ENCODE assay signal across 8 cellular contexts in the genomic region with DNA sequence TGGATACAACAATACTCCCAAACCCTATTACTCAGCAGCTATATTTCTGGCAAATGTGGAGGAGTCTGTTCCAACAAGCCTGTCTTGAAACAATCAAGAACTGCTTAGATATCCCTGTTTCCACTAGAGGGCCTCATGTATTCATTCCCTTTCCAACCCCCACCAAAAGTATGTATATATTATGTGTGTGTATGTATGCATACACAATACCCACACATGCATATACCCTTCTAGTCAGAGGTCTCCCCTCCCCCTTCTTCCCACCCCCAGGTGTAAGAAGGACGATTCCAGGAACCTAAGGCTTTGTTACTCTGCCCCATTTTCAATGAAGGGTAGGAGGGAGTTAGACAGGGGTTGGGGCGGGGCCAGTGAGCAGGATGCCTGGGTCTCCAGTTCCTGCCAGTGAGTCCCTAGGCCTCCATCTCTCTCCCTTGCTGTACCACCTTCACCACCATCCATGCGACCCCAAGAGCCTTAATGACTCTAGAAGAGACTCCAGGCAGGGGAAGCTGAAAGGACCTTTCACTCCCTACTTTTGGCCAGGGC. TPM values are rescaled to one million over a fixed set of nuclear protein-coding genes. Genes with fewer than 3 reads are reported as not detected.
DNase-seq lines count a peak whose midpoint lies in the region; ATAC-seq, FAIRE-seq and TF ChIP-seq lines count a peak whose summit lies in the region.

DGKA (plus strand) TSS at position 392 of the 546 bp plus-strand sequence. CDS start 5,342 bp downstream, outside the sequence.

- in situ Hi-C loops in K562 (cut with MboI), result no loop called here

- peak; percentile 31 to 67 for TF ChIP-seq RAD21 in K562 (CRISPR knock-in tag; conservative IDR thresholded peaks at IDR 0.05 in 1 of 2, IDR thresholded peaks at IDR 0.05 in 1 of 2)

- peak; percentile 48 for FAIRE-seq in K562 (lab: Jason Lieb, UNC)

- H3K4me1 ChIP-seq in K562 (replicated peaks in 1 of 2; ENCODE audit: control insufficient read depth in 2 of 2, insufficient read depth in 2 of 2, low read length in 2 of 2), result peaks cover 29% of the 10 kb centered on the region in 2 experiments; a peak in 4 of 5 replicates

- CTCF ChIA-PET in K562 (lab: Yijun Ruan, JAX; ENCODE audit: low intra/inter-chr PET ratio), result no interaction called here

- peak within 1 kb of the TSS; percentile 38 for H3K4me3 ChIP-seq in K562
- peak within 1 kb of the TSS; percentile 57 to 85 (median 71) for H3K4me3 ChIP-seq in skin epidermis

- H3K4me2 ChIP-seq in K562 (ENCODE audit: insufficient read depth, low read length), result peak within 1 kb of the TSS; percentile 87

- no peaks in the 10 kb centered on the region for H3K27me3 ChIP-seq in K562 (ENCODE audit: control insufficient read depth in 2 of 2, insufficient read depth in 2 of 2, low read length in 2 of 2)

- peak within 1 kb of the TSS; percentile 44 for H3K27ac ChIP-seq in K562 (ENCODE audit: extremely low read depth, low read depth, low read length)
- H3K27ac ChIP-seq in skin epidermis, result peak within 1 kb of the TSS; percentile 59 to 99 (median 95)

- TF ChIP-seq EP300 in K562 (IDR thresholded peaks at IDR 0.05; ENCODE audit: low read length), result peak; percentile 15; the same call in 1 of the 2 replicates

- BruUV-seq in K562 (replicated peaks; lab: Mats Ljungman, UMichigan), result no TSS peak

- H3K36me3 ChIP-seq in K562 (ENCODE audit: control insufficient read depth, insufficient read depth, low read length), result peaks cover 1% of the 10 kb centered on the region; the same call in 2 of the 3 replicates

- H3K9ac ChIP-seq in K562 (ENCODE audit: insufficient read depth in 1 of 2, low read depth in 2 of 2, low read length in 2 of 2), result peak within 1 kb of the TSS; percentile 53 to 93

- H2AFZ ChIP-seq in K562 (ENCODE audit: low read depth, low read length), result peak within 1 kb of the TSS; percentile 92

- no peaks in the 10 kb centered on the region for H4K20me1 ChIP-seq in K562 (replicated peaks; ENCODE audit: control insufficient read depth, insufficient read depth, low read length)

- DNase-seq in Right ventricle myocardium superior, result peak; percentile 60
- DNase-seq in cardiac septum (ENCODE audit: low spot score), result no peak
- peak; percentile 27 for DNase-seq in NCI-H1092 treated with DMSO at 0.1 percent for 48 hours (lab: John Stamatoyannopoulos, UW)
- peak; percentile 56 for DNase-seq in T-helper 9 cell
- peak; percentile 56 to 77 (median 62) for DNase-seq in K562 (ENCODE audit: extremely low read depth in 1 of 4, low spot score in 3 of 4)
- DNase-seq in iPS-NIHi11 (ENCODE audit: low spot score), result peak; percentile 70
- DNase-seq in NCI-H1048 (lab: John Stamatoyannopoulos, UW), result no peak

- peaks cover 31% of the 10 kb centered on the region for H3K79me2 ChIP-seq in K562 (ENCODE audit: control insufficient read depth, insufficient read depth, low read length)

- TF ChIP-seq CTCF in K562 (IDR thresholded peaks at IDR 0.05 in 2 of 3, conservative IDR thresholded peaks at IDR 0.05 in 1 of 3; ENCODE audit: insufficient read depth in 2 of 3, low read depth in 1 of 3, low read length in 3 of 3), result peak; percentile 55 to 76 (median 63)

- no peak for TF ChIP-seq POLR2A in K562 (conservative IDR thresholded peaks at IDR 0.05)

- intact Hi-C loops in Right ventricle myocardium superior (cut with DNase I), result no loop called here
- intact Hi-C loops in cardiac septum (cut with DNase I), result no loop called here
- intact Hi-C loops in K562 (cut with micrococcal nuclease), result no loop called here

- WGBS in K562 (ENCODE audit: insufficient coverage, low coverage, missing lambda C conversion rate), result 28% methylated on average over 3 of the region's 3 CpGs

- H3K9me3 ChIP-seq in K562 (replicated peaks; ENCODE audit: control insufficient read depth, insufficient read depth, low read depth, low read length), result no peaks in the 10 kb centered on the region

- POLR2A ChIA-PET in K562 (lab: Yijun Ruan, JAX), result interaction anchor here (0.6 to 2.1 kb wide), 5 partner anchors 9 to 142 kb away, joined by 3 to 18 read pairs (median 4); partner anchors contain the start of gene DNAJC14

- H3K9me1 ChIP-seq in K562 (ENCODE audit: control insufficient read depth, insufficient read depth, low read length), result no peaks in the 10 kb centered on the region

- ATAC-seq in Right ventricle myocardium superior (ENCODE audit: poor library complexity) (no peak), K562 (peak; percentile 50)

TF ChIP-seq in K562, 482 proteins besides CTCF, POLR2A, EP300 and RAD21 (continues in another document):
- TF ChIP-seq ZFX (CRISPR knock-in tag; IDR thresholded peaks at IDR 0.05), result peak; percentile 36
- peak; percentile 17; the same call in 1 of the 2 replicates for TF ChIP-seq PKNOX1 (IDR thresholded peaks at IDR 0.05)
- no peak for TF ChIP-seq ZNF668 (CRISPR knock-in tag; IDR thresholded peaks at IDR 0.05)
- TF ChIP-seq, protein P1, sequence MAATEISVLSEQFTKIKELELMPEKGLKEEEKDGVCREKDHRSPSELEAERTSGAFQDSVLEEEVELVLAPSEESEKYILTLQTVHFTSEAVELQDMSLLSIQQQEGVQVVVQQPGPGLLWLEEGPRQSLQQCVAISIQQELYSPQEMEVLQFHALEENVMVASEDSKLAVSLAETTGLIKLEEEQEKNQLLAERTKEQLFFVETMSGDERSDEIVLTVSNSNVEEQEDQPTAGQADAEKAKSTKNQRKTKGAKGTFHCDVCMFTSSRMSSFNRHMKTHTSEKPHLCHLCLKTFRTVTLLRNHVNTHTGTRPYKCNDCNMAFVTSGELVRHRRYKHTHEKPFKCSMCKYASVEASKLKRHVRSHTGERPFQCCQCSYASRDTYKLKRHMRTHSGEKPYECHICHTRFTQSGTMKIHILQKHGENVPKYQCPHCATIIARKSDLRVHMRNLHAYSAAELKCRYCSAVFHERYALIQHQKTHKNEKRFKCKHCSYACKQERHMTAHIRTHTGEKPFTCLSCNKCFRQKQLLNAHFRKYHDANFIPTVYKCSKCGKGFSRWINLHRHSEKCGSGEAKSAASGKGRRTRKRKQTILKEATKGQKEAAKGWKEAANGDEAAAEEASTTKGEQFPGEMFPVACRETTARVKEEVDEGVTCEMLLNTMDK (IDR thresholded peaks at IDR 0.05; ENCODE audit: borderline replicate concordance, insufficient read depth, low read depth, low read length, poor library complexity, severe bottlenecking), result peak; percentile 32
- TF ChIP-seq ETV5 (CRISPR knock-in tag; IDR thresholded peaks at IDR 0.05; ENCODE audit: low read depth), result 0 out of 2 replicates have a peak, but pooled peaks have one; percentile 11
- TF ChIP-seq ZKSCAN3 (CRISPR knock-in tag; IDR thresholded peaks at IDR 0.05), result no peak
- TF ChIP-seq ATF3 (IDR thresholded peaks at IDR 0.05), result no peak
- TF ChIP-seq ATF3 (CRISPR knock-in tag; conservative IDR thresholded peaks at IDR 0.05), result no peak
- no peak for TF ChIP-seq XRCC3 (IDR thresholded peaks at IDR 0.05)
- TF ChIP-seq SNAPC5 (CRISPR knock-in tag; IDR thresholded peaks at IDR 0.05), result no peak
- TF ChIP-seq TEAD4 (IDR thresholded peaks at IDR 0.05; ENCODE audit: low read length), result peak; percentile 41; the same call in 1 of the 2 replicates
- no peak for TF ChIP-seq TEAD4 (CRISPR knock-in tag; IDR thresholded peaks at IDR 0.05; ENCODE audit: borderline replicate concordance)
- 0 out of 2 replicates have a peak, but pooled peaks have one; percentile 13 for TF ChIP-seq CREM (IDR thresholded peaks at IDR 0.05; ENCODE audit: low read depth)
- TF ChIP-seq KDM4B (IDR thresholded peaks at IDR 0.05; ENCODE audit: borderline replicate concordance in 2 of 2, low read depth in 1 of 2), result no peak
- no peak for TF ChIP-seq SETDB1 (IDR thresholded peaks at IDR 0.05; ENCODE audit: low read length)
- TF ChIP-seq SMAD3 (CRISPR knock-in tag; conservative IDR thresholded peaks at IDR 0.05), result no peak
- no peak for TF ChIP-seq TCF3 (CRISPR knock-in tag; IDR thresholded peaks at IDR 0.05)

RNA-seq across cellular contexts. Expression of gene DGKA, which starts in this region (rescaled TPM):
- 9.5 TPM for total RNA-seq in Right ventricle myocardium superior
- total RNA-seq in cardiac septum, result 9.7 TPM
- total RNA-seq in K562 (2011; cell fraction: chromatin; rRNA removed; ENCODE audit: low replicate concordance), result 62.2 and 79.1 TPM in 2 replicates
- 35.8 and 47.0 TPM in 2 replicates for total RNA-seq in K562 (2011; cell fraction: nucleolus; rRNA removed)
- total RNA-seq in K562 (2011; cell fraction: nucleoplasm; rRNA removed), result 36.1 and 38.3 TPM in 2 replicates
- total RNA-seq in K562 (2014; rRNA removed), result 6.2 and 7.6 TPM in 2 replicates
- total RNA-seq in K562 (2014; rRNA removed; fragmentation: Illumina TruSeq; extraction: Trizol), result 8.2 and 8.4 TPM in 2 replicates
- 5.3 and 6.0 TPM in 2 replicates for total RNA-seq in K562 (2015; rRNA removed; fragmentation: Illumina TruSeq; extraction: Trizol)
- 11.0 and 11.1 TPM in 2 replicates for total RNA-seq in K562 (2021)
- 5.8 and 10.7 TPM in 2 replicates for polyA plus RNA-seq in K562 (2011; rRNA removed)
- 5.8 and 7.2 TPM in 2 replicates for polyA plus RNA-seq in K562 (2011; cell fraction: cytosol; rRNA removed)
- polyA plus RNA-seq in K562 (2011; cell fraction: nucleus; rRNA removed), result 71.2 and 80.8 TPM in 2 replicates
- polyA plus RNA-seq in K562 (2012), result 9.1 and 13.8 TPM in 2 replicates
- 9.3 and 10.1 TPM in 2 replicates for polyA plus RNA-seq in K562 (2014; fragmentation: Illumina TruSeq; extraction: Trizol)
- polyA plus RNA-seq in K562 (2014; fragmentation: Nextera tagmentation; extraction: Ambion mirVana), result 1 to 10 TPM; 3.4 to 4.7 TPM
- polyA plus RNA-seq in K562 (2014; rRNA removed), result 12.4 and 13.8 TPM in 2 replicates
- 11.4 and 13.3 TPM in 2 replicates for polyA minus RNA-seq in K562 (2011; rRNA and poly(A)+ RNA removed)
- polyA minus RNA-seq in K562 (2011; cell fraction: cytosol; rRNA and poly(A)+ RNA removed), result 9.3 and 12.8 TPM in 2 replicates
- 14.4 and 33.1 TPM in 2 replicates for polyA minus RNA-seq in K562 (2011; cell fraction: nucleus; rRNA and poly(A)+ RNA removed)

Comparison
In these comparisons a context has a peak if more than half of its experiments do, and no peak if none do; other contexts are left out.
1. DNase-seq: peak in Right ventricle myocardium superior (single experiment), NCI-H1092 treated with DMSO at 0.1 percent for 48 hours (single experiment), T-helper 9 cell (single experiment), K562 (4 of 4) and iPS-NIHi11 (single experiment); none in cardiac septum (single experiment) and NCI-H1048 (single experiment).